In the genomic region with DNA sequence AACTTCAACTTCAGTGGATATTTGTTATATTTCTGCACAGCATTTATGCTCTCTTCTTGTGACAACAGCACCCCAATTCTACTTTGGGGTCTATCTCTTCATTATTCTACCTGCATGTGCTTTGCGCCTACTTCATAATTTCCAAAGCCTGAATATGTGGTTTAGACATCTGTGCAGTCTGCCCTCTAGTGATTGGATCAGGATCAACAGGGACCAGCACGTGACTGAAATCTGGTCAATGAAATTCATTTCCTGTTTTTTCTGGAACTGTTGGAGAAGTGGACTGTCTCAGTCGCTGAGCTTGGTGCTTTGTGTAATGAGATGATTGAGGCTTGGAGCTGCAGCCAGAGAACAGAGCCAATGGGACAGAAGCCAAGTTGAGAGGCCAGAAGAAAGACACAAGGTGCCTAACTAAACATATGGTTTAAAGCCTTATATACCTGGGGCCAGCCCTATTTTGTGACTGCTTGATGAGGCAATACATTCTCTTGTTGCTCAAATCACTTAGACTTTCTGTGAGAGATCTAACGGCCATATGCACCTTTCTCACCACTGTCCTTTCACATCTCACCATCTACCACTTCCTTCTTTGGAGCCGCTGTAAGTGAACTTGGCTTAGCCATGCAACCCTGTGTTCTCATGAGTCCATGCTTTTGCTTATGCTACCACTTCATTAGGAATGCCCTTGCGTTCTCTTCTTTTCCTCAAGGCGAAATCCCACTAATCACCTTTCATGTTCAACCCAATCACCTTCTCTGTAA, we compare ENCODE assay signal across 8 cellular contexts.
DNase-seq lines count a peak whose midpoint lies in the region; ATAC-seq and TF ChIP-seq lines count a peak whose summit lies in the region.

No MANE protein-coding gene starts in this region.

- no peaks in the 10 kb centered on the region for H3K27me3 ChIP-seq in PC-9 (ENCODE audit: insufficient read depth, low read depth)
- no peaks in the 10 kb centered on the region for H3K27me3 ChIP-seq in hepatocyte

- H3K9me2 ChIP-seq in PC-9 (ENCODE audit: insufficient read depth): no peaks in the 10 kb centered on the region
- no peaks in the 10 kb centered on the region for H3K9me2 ChIP-seq in hepatocyte (replicated peaks; ENCODE audit: insufficient read depth)

- no peaks in the 10 kb centered on the region for H3K9me3 ChIP-seq in PC-9 (ENCODE audit: insufficient read depth, low read depth)
- H3K9me3 ChIP-seq in hepatocyte (ENCODE audit: low read depth): no peaks in the 10 kb centered on the region

- H3K36me3 ChIP-seq in PC-9 (ENCODE audit: low read depth) (no peaks in the 10 kb centered on the region), hepatocyte (replicated peaks; ENCODE audit: insufficient read depth, low read depth) (no peaks in the 10 kb centered on the region)

- no peak overlapping the region for H3K4me3 ChIP-seq in PC-9
- no peak overlapping the region for H3K4me3 ChIP-seq in hepatocyte

- H4K20me1 ChIP-seq in PC-9 (ENCODE audit: insufficient read depth) (no peaks in the 10 kb centered on the region), hepatocyte (ENCODE audit: insufficient read depth, poor library complexity, severe bottlenecking) (no peaks in the 10 kb centered on the region)

- H3K27ac ChIP-seq in PC-9 (no peak overlapping the region), hepatocyte (no peak overlapping the region)

- H2AFZ ChIP-seq in PC-9 (no peak overlapping the region; the same call in 1 of the 2 replicates), hepatocyte (no peak overlapping the region)

- no TSS peak for BruUV-seq in PC-9 (replicated peaks; lab: Mats Ljungman, UMichigan)

- no peaks in the 10 kb centered on the region for H3F3A ChIP-seq in PC-9 (ENCODE audit: insufficient read depth, low read depth)

- CTCF ChIA-PET in HEK293T (lab: Yijun Ruan, JAX) (no interaction called here), PC-9 (lab: Charles Lee) (no interaction called here)

- H3K4me2 ChIP-seq in PC-9 (no peak overlapping the region), hepatocyte (no peak overlapping the region)

- peak; percentile 45 for TF ChIP-seq CTCF in PC-9 (conservative IDR thresholded peaks at IDR 0.05)
- TF ChIP-seq CTCF in hepatocyte (IDR thresholded peaks at IDR 0.05; ENCODE audit: poor library complexity): peak; percentile 46
- TF ChIP-seq CTCF in GM20000 (IDR thresholded peaks at IDR 0.05; ENCODE audit: extremely low read depth, missing control alignments): no peak

- POLR2A ChIA-PET in HEK293T (lab: Yijun Ruan, JAX): no interaction called here
- POLR2A ChIA-PET in PC-9 (lab: Charles Lee; ENCODE audit: unreplicated experiment): no interaction called here

- WGBS in hepatocyte (ENCODE audit: low lambda C conversion rate, missing lambda C conversion rate): 81% methylated on average over 7 of the region's 7 CpGs

- H3K79me2 ChIP-seq in PC-9 (ENCODE audit: low read depth): no peaks in the 10 kb centered on the region
- H3K79me2 ChIP-seq in hepatocyte: no peaks in the 10 kb centered on the region

- ATAC-seq in HG02870 (IDR thresholded peaks at IDR 0.05; ENCODE audit: unreplicated experiment) (no peak), HG03280 (IDR thresholded peaks at IDR 0.05; ENCODE audit: unreplicated experiment) (no peak)

- DNase-seq in DMS 273 (lab: John Stamatoyannopoulos, UW; ENCODE audit: unreplicated experiment) (peak; percentile 69), DMS 273 treated with DMSO at 0.1 percent for 48 hours (lab: John Stamatoyannopoulos, UW) (no peak), HEK293T (ENCODE audit: extremely low spot score) (peak; percentile 21), PC-9 (no peak), hepatocyte (ENCODE audit: low spot score) (peak; percentile 37), GM20000 (ENCODE audit: low spot score) (no peak)

- intact Hi-C loops in PC-9 (cut with micrococcal nuclease; ENCODE audit: unreplicated experiment): no loop called here

- H3K4me1 ChIP-seq in PC-9 (replicated peaks; ENCODE audit: insufficient read depth) (no peaks in the 10 kb centered on the region), hepatocyte (ENCODE audit: insufficient read depth) (no peaks in the 10 kb centered on the region)

TF ChIP-seq in HEK293T, 16 proteins besides CTCF, POLR2A, EP300 and RAD21:
- TF ChIP-seq NFRKB (IDR thresholded peaks at IDR 0.05): no peak
- no peak for TF ChIP-seq BHLHE40 (IDR thresholded peaks at IDR 0.05; ENCODE audit: borderline replicate concordance)
- no peak for TF ChIP-seq ELF4 (IDR thresholded peaks at IDR 0.05)
- no peak for TF ChIP-seq L3MBTL2 (conservative IDR thresholded peaks at IDR 0.05)
- no peak for TF ChIP-seq LEF1 (IDR thresholded peaks at IDR 0.05; ENCODE audit: borderline replicate concordance)
- TF ChIP-seq SUZ12 (IDR thresholded peaks at IDR 0.05): no peak
- no peak for TF ChIP-seq ARNT (IDR thresholded peaks at IDR 0.05)
- TF ChIP-seq FOXA1 (IDR thresholded peaks at IDR 0.05): no peak
- TF ChIP-seq, protein P1, sequence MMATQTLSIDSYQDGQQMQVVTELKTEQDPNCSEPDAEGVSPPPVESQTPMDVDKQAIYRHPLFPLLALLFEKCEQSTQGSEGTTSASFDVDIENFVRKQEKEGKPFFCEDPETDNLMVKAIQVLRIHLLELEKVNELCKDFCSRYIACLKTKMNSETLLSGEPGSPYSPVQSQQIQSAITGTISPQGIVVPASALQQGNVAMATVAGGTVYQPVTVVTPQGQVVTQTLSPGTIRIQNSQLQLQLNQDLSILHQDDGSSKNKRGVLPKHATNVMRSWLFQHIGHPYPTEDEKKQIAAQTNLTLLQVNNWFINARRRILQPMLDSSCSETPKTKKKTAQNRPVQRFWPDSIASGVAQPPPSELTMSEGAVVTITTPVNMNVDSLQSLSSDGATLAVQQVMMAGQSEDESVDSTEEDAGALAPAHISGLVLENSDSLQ (IDR thresholded peaks at IDR 0.05): no peak
- no peak for TF ChIP-seq HDGF (IDR thresholded peaks at IDR 0.05; ENCODE audit: borderline replicate concordance)

Comparison
In these comparisons a context has a peak if more than half of its experiments do, and no peak if none do; other contexts are left out.
1. DNase-seq: peak in DMS 273 (single experiment), HEK293T (single experiment) and hepatocyte (single experiment); none in DMS 273 treated with DMSO at 0.1 percent for 48 hours (single experiment), PC-9 (0 of 2) and GM20000 (single experiment).